21 cellular contexts compared by ENCODE assay signal in the genomic region with DNA sequence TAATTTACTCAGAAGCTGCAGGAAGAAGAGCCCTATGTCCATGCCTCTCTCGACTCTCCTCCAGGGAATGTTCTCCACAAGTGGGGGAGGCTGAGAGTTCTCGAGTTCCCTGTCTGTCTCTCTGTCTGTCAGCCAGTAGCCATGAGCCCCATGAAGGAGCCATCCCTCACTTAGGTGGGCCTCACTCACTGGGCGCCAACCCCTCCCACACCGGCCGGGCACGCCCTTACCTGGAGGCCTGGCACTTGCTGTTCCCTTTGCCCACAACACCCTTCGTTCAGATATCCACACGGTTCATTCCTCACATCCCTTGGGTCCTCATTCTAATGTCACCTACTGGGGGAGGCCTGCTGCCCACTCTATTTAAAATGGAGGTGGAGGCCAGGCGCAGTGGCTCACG. TPM values are rescaled to one million over a fixed set of nuclear protein-coding genes. Genes with fewer than 3 reads are reported as not detected.
"Had no signal": no experiment of that assay in that cellular context is flagged by ENCODE, and none has a peak within 500 bp of the region (broad histone marks: within the 10 kb centered on the region; RNA-seq: fewer than 3 reads in every experiment).

No MANE protein-coding gene starts in this region.

- H3K27ac ChIP-seq: breast epithelium, gastroesophageal sphincter, left ventricle myocardium inferior, pancreas, SK-N-MC, thoracic aorta had no signal

- H3K36me3 ChIP-seq: breast epithelium, gastroesophageal sphincter, heart left ventricle, left ventricle myocardium inferior, pancreas, thoracic aorta had no signal

- H3K4me3 Mint-ChIP-seq: activated T-cell treated with anti-CD3 and anti-CD28 coated beads, Interleukin-2, amount 50 U/mL, for 4 hours; stimulated activated naive B cell treated with anti-CD40 and anti-IgM and Interleukin-4, amounts not matched to agents 10 μg/mL and 1 μg/mL and 100 μg/mL, for 72 hours had no signal

- H3K27me3 ChIP-seq: breast epithelium, pancreas had no signal

- H3K4me3 ChIP-seq: breast epithelium, gastroesophageal sphincter, heart left ventricle, left ventricle myocardium inferior, pancreas, SK-N-MC, smooth muscle cell, thoracic aorta had no signal

- DNase-seq: activated CD4-positive, CD25-positive, alpha-beta regulatory T cell; activated effector memory CD4-positive, alpha-beta T cell treated with anti-CD3 and anti-CD28 coated beads, Interleukin-2, amount 50 U/mL, for 16 hours; activated naive CD4-positive, alpha-beta T cell treated with anti-CD3 and anti-CD28 coated beads, Interleukin-2, amount 50 U/mL, for 16 hours; activated T-cell treated with anti-CD3 and anti-CD28 coated beads, Interleukin-2, amount 50 U/mL, for 4 hours; cerebellar nuclear complex; cortex of kidney; effector CD4-positive, alpha-beta T cell; heart left ventricle; kidney; left ventricle myocardium inferior; pancreas; stimulated activated CD4-positive, alpha-beta T cell treated with anti-CD3 and anti-CD28 coated beads, Interleukin-4, amount 100 ng/mL, for 24 hours; stimulated activated naive B cell treated with anti-CD40 and anti-IgM and Interleukin-4, amounts not matched to agents 10 μg/mL and 1 μg/mL and 100 μg/mL, for 72 hours had no signal

- H3K27ac Mint-ChIP-seq: stimulated activated naive B cell treated with anti-CD40 and anti-IgM and Interleukin-4, amounts not matched to agents 10 μg/mL and 1 μg/mL and 100 μg/mL, for 72 hours had no signal

- ATAC-seq: activated T-cell treated with anti-CD3 and anti-CD28 coated beads, Interleukin-2, amount 50 U/mL, for 4 hours; esophagus mucosa; gastroesophageal sphincter; heart left ventricle; sciatic nerve; stimulated activated naive B cell treated with anti-CD40 and anti-IgM and Interleukin-4, amounts not matched to agents 10 μg/mL and 1 μg/mL and 100 μg/mL, for 72 hours had no signal

- H3K9me3 Mint-ChIP-seq: activated T-cell treated with anti-CD3 and anti-CD28 coated beads, Interleukin-2, amount 50 U/mL, for 4 hours; stimulated activated naive B cell treated with anti-CD40 and anti-IgM and Interleukin-4, amounts not matched to agents 10 μg/mL and 1 μg/mL and 100 μg/mL, for 72 hours had no signal

- H3K9me3 ChIP-seq: breast epithelium, gastroesophageal sphincter, heart left ventricle, left ventricle myocardium inferior, pancreas, thoracic aorta had no signal

- H3K4me1 ChIP-seq: breast epithelium, gastroesophageal sphincter, left ventricle myocardium inferior had no signal

- H3K27me3 Mint-ChIP-seq: stimulated activated naive B cell treated with anti-CD40 and anti-IgM and Interleukin-4, amounts not matched to agents 10 μg/mL and 1 μg/mL and 100 μg/mL, for 72 hours had no signal

RNA-seq across cellular contexts. Expression of a gene that starts 42.8 kb away (rescaled TPM):
- total RNA-seq: left ventricle myocardium inferior, pulmonary artery endothelial cell had no signal
